ENCODE assay signal across 21 cellular contexts in genomic region chr15:31317980-31318342, GRCh38. TPM values are rescaled to one million over a fixed set of nuclear protein-coding genes. Genes with fewer than 3 reads are reported as not detected.
A peak's percentile ranks its signal among the peaks of the same experiment; 100 is the strongest.
DNase-seq lines count a peak whose midpoint lies in the region; ATAC-seq, FAIRE-seq and TF ChIP-seq lines count a peak whose summit lies in the region.
"Had no signal": no experiment of that assay in that cellular context is flagged by ENCODE, and none has a peak within 500 bp of the region (broad histone marks: within the 10 kb centered on the region; RNA-seq: fewer than 3 reads in every experiment).

No MANE protein-coding gene starts in this region.

- intact Hi-C loops in left ventricle myocardium inferior (cut with micrococcal nuclease) = loop anchor here (10.0 kb wide), 1 partner anchor 93 kb away; no protein-coding TSS in a partner anchor

- peaks cover 47% of the 10 kb centered on the region for H3K4me1 Mint-ChIP-seq in activated naive CD8-positive, alpha-beta T cell treated with anti-CD3 and anti-CD28 coated beads, Interleukin-2, amount 10 ng/mL, durations not matched to agents 7 days and 5 days
- H3K4me1 Mint-ChIP-seq in activated naive CD8-positive, alpha-beta T cell treated with anti-CD3 and anti-CD28 coated beads, Interleukin-2, amount 50 U/mL, for 24 hours = peaks cover 31% of the 10 kb centered on the region

- FAIRE-seq in bronchial epithelial cell (lab: Jason Lieb, UNC) = peak; percentile 18
- FAIRE-seq: GM12891, GM19239 had no signal

- no peak overlapping the region for H3K27ac ChIP-seq in left ventricle myocardium inferior (replicated peaks)
- H3K27ac ChIP-seq: BLaER1 treated with 17β-estradiol and CSF1 and Interleukin-3, amounts not matched to agents 10 nM and 100 nM; GM23248 had no signal

- H3K4me3 ChIP-seq in bronchial epithelial cell (ENCODE audit: low read depth, low read length) = no peak overlapping the region
- H3K4me3 ChIP-seq in fibroblast of mammary gland (ENCODE audit: control insufficient read depth, low read depth, low read length) = no peak overlapping the region
- H3K4me3 ChIP-seq in left ventricle myocardium inferior = no peak overlapping the region
- H3K4me3 ChIP-seq: BLaER1 treated with 17β-estradiol and CSF1 and Interleukin-3, amounts not matched to agents 10 nM and 100 nM; GM23248; HAP-1 had no signal

- peak overlapping the region; percentile 11 for H3K27ac Mint-ChIP-seq in activated naive CD8-positive, alpha-beta T cell treated with anti-CD3 and anti-CD28 coated beads, Interleukin-2, amount 10 ng/mL, durations not matched to agents 7 days and 5 days
- H3K27ac Mint-ChIP-seq in activated naive CD8-positive, alpha-beta T cell treated with anti-CD3 and anti-CD28 coated beads, Interleukin-2, amount 50 U/mL, for 24 hours = no peak overlapping the region
- H3K27ac Mint-ChIP-seq: B cell had no signal

- TF ChIP-seq CTCF in bronchial epithelial cell (IDR thresholded peaks at IDR 0.05; ENCODE audit: insufficient read depth, low read length, severe bottlenecking) (no peak), fibroblast of mammary gland (conservative IDR thresholded peaks at IDR 0.05; ENCODE audit: control insufficient read depth, insufficient read depth, low read depth, low read length) (no peak), left ventricle myocardium inferior (IDR thresholded peaks at IDR 0.05; ENCODE audit: borderline replicate concordance) (no peak)

- H3K9me3 ChIP-seq in left ventricle myocardium inferior (replicated peaks) = peaks cover 12% of the 10 kb centered on the region
- H3K9me3 ChIP-seq: HAP-1 had no signal

- no peak for ATAC-seq in activated naive CD8-positive, alpha-beta T cell treated with anti-CD3 and anti-CD28 coated beads, Interleukin-2, amount 10 ng/mL, durations not matched to agents 7 days and 5 days (ENCODE audit: low read depth)
- ATAC-seq in activated naive CD8-positive, alpha-beta T cell treated with anti-CD3 and anti-CD28 coated beads, Interleukin-2, amount 50 U/mL, for 24 hours = no peak

- DNase-seq in activated naive CD8-positive, alpha-beta T cell treated with anti-CD3 and anti-CD28 coated beads, Interleukin-2, amount 10 ng/mL, durations not matched to agents 7 days and 5 days = no peak
- DNase-seq in activated naive CD8-positive, alpha-beta T cell treated with anti-CD3 and anti-CD28 coated beads, Interleukin-2, amount 50 U/mL, for 24 hours = no peak
- DNase-seq in bronchial epithelial cell (ENCODE audit: low read depth) = no peak
- DNase-seq in fibroblast of mammary gland (ENCODE audit: low read depth) = peak; percentile 10
- DNase-seq in T-helper 9 cell = no peak
- no peak for DNase-seq in left ventricle myocardium inferior
- no peak for DNase-seq in foreskin melanocyte
- DNase-seq: 8988T; CD4-positive, CD25-positive, alpha-beta regulatory T cell; COR-L47; DMS 273 treated with DMSO at 0.1 percent for 48 hours; DMS53; DND-41; EL; GM23248 had no signal

- no peaks in the 10 kb centered on the region for H3K36me3 ChIP-seq in bronchial epithelial cell (ENCODE audit: control insufficient read depth, insufficient read depth, low read length)
- H3K36me3 ChIP-seq in left ventricle myocardium inferior = no peaks in the 10 kb centered on the region
- H3K36me3 ChIP-seq: BLaER1 treated with 17β-estradiol and CSF1 and Interleukin-3, amounts not matched to agents 10 nM and 100 nM; HAP-1 had no signal

- H3K4me3 Mint-ChIP-seq in activated naive CD8-positive, alpha-beta T cell treated with anti-CD3 and anti-CD28 coated beads, Interleukin-2, amount 10 ng/mL, durations not matched to agents 7 days and 5 days = no peak overlapping the region
- no peak overlapping the region for H3K4me3 Mint-ChIP-seq in activated naive CD8-positive, alpha-beta T cell treated with anti-CD3 and anti-CD28 coated beads, Interleukin-2, amount 50 U/mL, for 24 hours
- H3K4me3 Mint-ChIP-seq: B cell; CD4-positive, CD25-positive, alpha-beta regulatory T cell; CD8-positive, alpha-beta memory T cell had no signal

- H3K36me3 Mint-ChIP-seq in activated naive CD8-positive, alpha-beta T cell treated with anti-CD3 and anti-CD28 coated beads, Interleukin-2, amount 10 ng/mL, durations not matched to agents 7 days and 5 days = peaks cover 12% of the 10 kb centered on the region
- no peaks in the 10 kb centered on the region for H3K36me3 Mint-ChIP-seq in activated naive CD8-positive, alpha-beta T cell treated with anti-CD3 and anti-CD28 coated beads, Interleukin-2, amount 50 U/mL, for 24 hours (ENCODE audit: low read depth)
- H3K36me3 Mint-ChIP-seq: CD4-positive, CD25-positive, alpha-beta regulatory T cell; CD8-positive, alpha-beta memory T cell had no signal

- H3K27me3 Mint-ChIP-seq in activated naive CD8-positive, alpha-beta T cell treated with anti-CD3 and anti-CD28 coated beads, Interleukin-2, amount 10 ng/mL, durations not matched to agents 7 days and 5 days = no peaks in the 10 kb centered on the region
- no peaks in the 10 kb centered on the region for H3K27me3 Mint-ChIP-seq in activated naive CD8-positive, alpha-beta T cell treated with anti-CD3 and anti-CD28 coated beads, Interleukin-2, amount 50 U/mL, for 24 hours
- H3K27me3 Mint-ChIP-seq: B cell; CD8-positive, alpha-beta memory T cell had no signal

- peaks cover 6% of the 10 kb centered on the region for H3K9me3 Mint-ChIP-seq in activated naive CD8-positive, alpha-beta T cell treated with anti-CD3 and anti-CD28 coated beads, Interleukin-2, amount 10 ng/mL, durations not matched to agents 7 days and 5 days
- peaks cover 9% of the 10 kb centered on the region for H3K9me3 Mint-ChIP-seq in activated naive CD8-positive, alpha-beta T cell treated with anti-CD3 and anti-CD28 coated beads, Interleukin-2, amount 50 U/mL, for 24 hours

- H3K27me3 ChIP-seq in bronchial epithelial cell (ENCODE audit: control insufficient read depth, insufficient read depth, low read length) (peaks cover 6% of the 10 kb centered on the region), left ventricle myocardium inferior (ENCODE audit: low read depth) (no peaks in the 10 kb centered on the region)
- H3K27me3 ChIP-seq: BLaER1 treated with 17β-estradiol and CSF1 and Interleukin-3, amounts not matched to agents 10 nM and 100 nM had no signal

- POLR2A ChIA-PET in activated naive CD8-positive, alpha-beta T cell treated with anti-CD3 and anti-CD28 coated beads, Interleukin-2, amount 10 ng/mL, durations not matched to agents 7 days and 5 days (lab: Charles Lee) = no interaction called here

- no peaks in the 10 kb centered on the region for H3K4me1 ChIP-seq in left ventricle myocardium inferior
- H3K4me1 ChIP-seq: HAP-1 had no signal

RNA-seq across cellular contexts. Expression of gene KLF13, which starts 8.7 kb away (rescaled TPM):
- total RNA-seq in activated naive CD8-positive, alpha-beta T cell treated with anti-CD3 and anti-CD28 coated beads, Interleukin-2, amount 10 ng/mL, durations not matched to agents 7 days and 5 days = 100 to 1,000 TPM; 230 to 252 TPM
- total RNA-seq in bronchial epithelial cell = 58.7 and 62.0 TPM in 2 replicates
- total RNA-seq in left ventricle myocardium inferior = 62.3 TPM
